ENCODE assay signal across 8 cellular contexts in genomic region chr16:19883296-19883951, GRCh38. TPM values are rescaled to one million over a fixed set of nuclear protein-coding genes. Genes with fewer than 3 reads are reported as not detected.
DNase-seq lines count a peak whose midpoint lies in the region; ATAC-seq and TF ChIP-seq lines count a peak whose summit lies in the region.

No MANE protein-coding gene starts in this region.

- TF ChIP-seq CTCF in BJ (IDR thresholded peaks at IDR 0.05; ENCODE audit: insufficient read depth, low read depth, low read length) (no peak), coronary artery (IDR thresholded peaks at IDR 0.05) (no peak), upper lobe of left lung (IDR thresholded peaks at IDR 0.05) (no peak)

- peaks cover 3% of the 10 kb centered on the region for H3K4me1 ChIP-seq in mesodermal cell (ENCODE audit: control insufficient read depth, insufficient read depth, low read length, poor library complexity, severe bottlenecking)
- H3K4me1 ChIP-seq in upper lobe of left lung: peaks cover 24 to 39% (median 26%) of the 10 kb centered on the region in 4 donors

- no peak for TF ChIP-seq POLR2A in upper lobe of left lung (IDR thresholded peaks at IDR 0.05)

- peak overlapping the region; percentile 50 for H3K4me3 ChIP-seq in BJ (ENCODE audit: low read depth, low read length)
- H3K4me3 ChIP-seq in coronary artery: peak overlapping the region; percentile 71
- H3K4me3 ChIP-seq in mesodermal cell (ENCODE audit: extremely low read depth, insufficient read depth, low read length, poor library complexity, severe bottlenecking): peak overlapping the region; percentile 59
- H3K4me3 ChIP-seq in upper lobe of left lung: peak overlapping the region; percentile 12 to 71 (median 57)

- TF ChIP-seq EP300 in upper lobe of left lung (IDR thresholded peaks at IDR 0.05): no peak

- ATAC-seq in upper lobe of left lung (ENCODE audit: low FRiP score in 2 of 2) (peak in 1 of 2 donors; percentile 56), HG03108 (IDR thresholded peaks at IDR 0.05; ENCODE audit: unreplicated experiment) (no peak), HG02610 (IDR thresholded peaks at IDR 0.05; ENCODE audit: unreplicated experiment) (no peak)

- 0 to 1% methylated on average over 22 to 30 of the region's 35 CpGs for WGBS in mesodermal cell (ENCODE audit: insufficient coverage in 2 of 2), 2 experiments
- WGBS in upper lobe of left lung, 2 donors: 5 to 6% methylated on average over 16 to 30 of the region's 35 CpGs

- H3K27me3 ChIP-seq in BJ (ENCODE audit: control insufficient read depth, insufficient read depth, low read length) (peaks cover 15% of the 10 kb centered on the region), upper lobe of left lung (peaks cover 0 to 11% (median 9%) of the 10 kb centered on the region in 4 donors)

- no peaks in the 10 kb centered on the region for H3K9me3 ChIP-seq in mesodermal cell (ENCODE audit: control insufficient read depth, low read length)
- H3K9me3 ChIP-seq in upper lobe of left lung: no peaks in the 10 kb centered on the region

- CTCF ChIA-PET in BJ (lab: Yijun Ruan, JAX): interaction anchor here (1.0 to 8.4 kb wide), 4 partner anchors 16 to 324 kb away, joined by 3 to 178 read pairs (median 4); no protein-coding TSS in a partner anchor

- H3K27ac ChIP-seq in coronary artery (peak overlapping the region; percentile 6 to 20), mesodermal cell (ENCODE audit: low read depth, low read length, severe bottlenecking) (peak overlapping the region; percentile 45), upper lobe of left lung (peak overlapping the region in 1 of 4 donors; percentile 26)

- POLR2A ChIA-PET in BJ (lab: Charles Lee): interaction anchor here (0.6 kb wide), 1 partner anchor 766 kb away, joined by 4 read pairs; no protein-coding TSS in a partner anchor

- H3K36me3 ChIP-seq in BJ (ENCODE audit: control insufficient read depth, insufficient read depth, low read length) (no peaks in the 10 kb centered on the region), mesodermal cell (ENCODE audit: control insufficient read depth, insufficient read depth, low read length) (no peaks in the 10 kb centered on the region), upper lobe of left lung (no peaks in the 10 kb centered on the region)

- no peak for DNase-seq in BJ (ENCODE audit: low read depth)
- peak; percentile 26 for DNase-seq in NCI-H1105 treated with DMSO at 0.1 percent for 48 hours (lab: John Stamatoyannopoulos, UW)
- DNase-seq in coronary artery (ENCODE audit: low spot score): no peak
- DNase-seq in upper lobe of left lung: peak in 1 of 2 donors; percentile 78
- DNase-seq in NCI-H128 (lab: John Stamatoyannopoulos, UW; ENCODE audit: unreplicated experiment): no peak

RNA-seq across cellular contexts. Expression of gene GPRC5B, which starts 1.2 kb away (rescaled TPM):
- 0.33 and 0.55 TPM in 2 replicates for polyA plus RNA-seq in BJ (2011; rRNA removed)
- 0.31 and 0.57 TPM in 2 replicates for polyA minus RNA-seq in BJ (2011; rRNA and poly(A)+ RNA removed)
- 23.8 TPM for polyA plus RNA-seq in mesodermal cell (2013, experiment 1 of 2)
- polyA plus RNA-seq in mesodermal cell (2013, experiment 2 of 2): 16.4 TPM
- 10 to 100 TPM in 1 of 6 donors, 1 to 10 TPM in 5; 3.6 to 21.5 (median 5.5) TPM for total RNA-seq in upper lobe of left lung
